13 cellular contexts compared by ENCODE assay signal in the genomic region with DNA sequence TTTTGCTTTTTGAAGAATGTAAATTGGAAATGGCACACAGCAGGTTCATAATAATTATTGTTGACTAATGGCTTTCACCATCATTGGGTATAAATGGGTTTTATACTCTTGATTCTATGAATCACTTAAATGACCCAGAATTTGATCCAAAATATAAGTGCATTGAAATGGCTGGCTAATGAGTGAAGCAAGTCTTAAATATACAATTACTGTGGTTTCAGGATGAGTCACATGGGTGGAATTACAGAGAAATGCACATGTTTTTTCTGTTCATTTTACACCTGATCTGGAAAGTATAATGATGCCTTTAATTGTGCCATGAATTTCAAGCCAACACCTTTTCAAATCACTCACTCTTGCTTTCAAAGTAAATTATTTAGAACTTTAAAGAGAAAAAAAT.
A peak's percentile ranks its signal among the peaks of the same experiment; 100 is the strongest.
DNase-seq lines count a peak whose midpoint lies in the region; FAIRE-seq and TF ChIP-seq lines count a peak whose summit lies in the region.
"Had no signal": no experiment of that assay in that cellular context is flagged by ENCODE, and none has a peak within 500 bp of the region (broad histone marks: within the 10 kb centered on the region; RNA-seq: fewer than 3 reads in every experiment).

No MANE protein-coding gene starts in this region.

- H3K4me3 ChIP-seq in GM23248: no peak overlapping the region
- H3K4me3 ChIP-seq in bronchial epithelial cell (ENCODE audit: low read depth, low read length): no peak overlapping the region
- no peak overlapping the region for H3K4me3 ChIP-seq in uterus
- H3K4me3 ChIP-seq: smooth muscle cell had no signal

- H3K9me3 ChIP-seq in GM23248 (ENCODE audit: low read depth) (no peaks in the 10 kb centered on the region), uterus (no peaks in the 10 kb centered on the region)

- no peaks in the 10 kb centered on the region for H4K20me1 ChIP-seq in GM23248 (ENCODE audit: insufficient read depth)

- H3F3A ChIP-seq in GM23248 (ENCODE audit: insufficient read depth): no peaks in the 10 kb centered on the region

- TF ChIP-seq CTCF in bronchial epithelial cell (IDR thresholded peaks at IDR 0.05; ENCODE audit: insufficient read depth, low read length, severe bottlenecking) (no peak), uterus (IDR thresholded peaks at IDR 0.05) (no peak)

- no peak overlapping the region for H3K9ac ChIP-seq in GM23248

- H3K27me3 ChIP-seq in GM23248 (replicated peaks; ENCODE audit: insufficient read depth) (no peaks in the 10 kb centered on the region), bronchial epithelial cell (ENCODE audit: control insufficient read depth, insufficient read depth, low read length) (no peaks in the 10 kb centered on the region), uterus (no peaks in the 10 kb centered on the region)

- no peak for TF ChIP-seq POLR2A in uterus (IDR thresholded peaks at IDR 0.05)

- FAIRE-seq in bronchial epithelial cell (lab: Jason Lieb, UNC): no peak

- H3K4me1 ChIP-seq in GM23248 (ENCODE audit: insufficient read depth): peaks cover 5% of the 10 kb centered on the region; the same call in 1 of the 2 replicates
- no peaks in the 10 kb centered on the region for H3K4me1 ChIP-seq in uterus

- H3K27ac ChIP-seq in GM23248: no peak overlapping the region
- no peak overlapping the region for H3K27ac ChIP-seq in uterus

- intact Hi-C loops in uterus (cut with DNase I; ENCODE audit: low total_unique reads): no loop called here

- no peaks in the 10 kb centered on the region for H3K9me2 ChIP-seq in GM23248 (ENCODE audit: insufficient read depth)

- H3K79me2 ChIP-seq in GM23248 (ENCODE audit: insufficient read depth): no peaks in the 10 kb centered on the region

- peak; percentile 26 for DNase-seq in GM23248
- peak; percentile 36 for DNase-seq in NCI-H146 treated with DMSO at 0.1 percent for 48 hours (lab: John Stamatoyannopoulos, UW; ENCODE audit: unreplicated experiment)
- DNase-seq in bronchial epithelial cell (ENCODE audit: low read depth): peak; percentile 84
- peak; percentile 25 for DNase-seq in kidney tubule cell (ENCODE audit: low spot score)
- DNase-seq in HUDEP-2 (lab: John Stamatoyannopoulos, UW; ENCODE audit: unreplicated experiment in 76 of 76): no peak
- DNase-seq in CD1c-positive myeloid dendritic cell (ENCODE audit: extremely low spot score): no peak
- DNase-seq in uterus: no peak
- no peak for DNase-seq in activated CD4-positive, alpha-beta T cell treated with anti-CD3 and anti-CD28 coated beads for 48 hours
- DNase-seq: activated B cell treated with CpG ODN at 0.5 μM for 24 hours; activated naive CD4-positive, alpha-beta T cell treated with anti-CD3 and anti-CD28 coated beads, Interleukin-2, amount 50 U/mL, for 16 hours; CD4-positive, alpha-beta memory T cell; cerebellar nuclear complex had no signal

- H3K36me3 ChIP-seq in GM23248 (ENCODE audit: low read depth) (no peaks in the 10 kb centered on the region), bronchial epithelial cell (ENCODE audit: control insufficient read depth, insufficient read depth, low read length) (no peaks in the 10 kb centered on the region), uterus (no peaks in the 10 kb centered on the region)

- H2AFZ ChIP-seq in GM23248: no peak overlapping the region

- H3K4me2 ChIP-seq in GM23248 (ENCODE audit: unreplicated experiment): no peak overlapping the region
- H3K4me2 ChIP-seq: smooth muscle cell had no signal

- in situ Hi-C loops in GM23248 (cut with MboI): no loop called here

Comparison
In these comparisons a context has a peak if more than half of its experiments do, and no peak if none do; other contexts are left out.
1. DNase-seq: peak in GM23248 (single experiment), NCI-H146 treated with DMSO at 0.1 percent for 48 hours (single experiment), bronchial epithelial cell (single experiment) and kidney tubule cell (single experiment); none in HUDEP-2 (0 of 76), CD1c-positive myeloid dendritic cell (single experiment), uterus (0 of 2) and activated CD4-positive, alpha-beta T cell treated with anti-CD3 and anti-CD28 coated beads for 48 hours (single experiment).